Comparison of ENCODE assay signal across 8 cellular contexts in the genomic region with DNA sequence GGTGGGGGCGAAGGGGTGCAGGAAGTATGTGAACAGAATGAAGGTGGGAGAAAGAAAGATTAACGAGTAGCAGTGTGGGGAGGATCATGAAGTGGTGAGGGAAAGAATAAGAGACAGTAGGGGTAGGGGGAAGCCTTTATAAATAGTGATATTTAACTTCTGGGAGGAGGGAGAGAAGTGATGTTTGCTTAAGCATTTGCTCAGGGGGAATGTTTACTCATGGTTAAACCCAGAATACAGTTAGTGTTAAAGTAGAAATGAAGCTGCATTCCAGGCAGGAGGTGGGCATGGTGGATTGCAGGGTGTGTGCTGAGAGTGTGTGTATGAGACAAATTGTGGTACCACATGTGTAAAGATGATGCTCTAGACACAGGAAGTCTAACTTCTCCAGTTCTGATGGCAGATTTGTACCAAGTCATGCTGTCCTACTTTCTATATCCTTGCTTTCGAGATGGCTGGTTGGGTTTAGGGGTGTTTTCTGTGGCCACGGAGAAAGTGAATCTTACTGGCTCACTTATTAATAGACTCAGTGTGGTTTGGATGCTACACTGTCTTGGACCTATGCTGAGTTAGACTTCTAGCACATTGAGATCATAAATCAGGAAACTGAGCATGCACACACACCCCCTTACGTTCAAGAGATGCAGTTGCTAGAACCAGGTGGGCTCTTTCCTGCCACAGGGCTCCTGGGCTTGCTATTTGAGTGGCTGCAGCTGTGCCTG. TPM values are rescaled to one million over a fixed set of nuclear protein-coding genes. Genes with fewer than 3 reads are reported as not detected.
DNase-seq lines count a peak whose midpoint lies in the region; ATAC-seq and TF ChIP-seq lines count a peak whose summit lies in the region.

No MANE protein-coding gene starts in this region.

- H3K4me1 Mint-ChIP-seq in activated naive CD8-positive, alpha-beta T cell treated with anti-CD3 and anti-CD28 coated beads for 36 hours, result peaks cover 8% of the 10 kb centered on the region

- no peaks in the 10 kb centered on the region for H3K36me3 Mint-ChIP-seq in activated naive CD8-positive, alpha-beta T cell treated with anti-CD3 and anti-CD28 coated beads for 36 hours

- no peak overlapping the region for H3K27ac Mint-ChIP-seq in activated naive CD8-positive, alpha-beta T cell treated with anti-CD3 and anti-CD28 coated beads for 36 hours

- DNase-seq in DMS153 treated with DMSO at 0.1 percent for 48 hours (lab: John Stamatoyannopoulos, UW; ENCODE audit: unreplicated experiment) (peak; percentile 31), mucosa of gallbladder (ENCODE audit: low spot score) (no peak), middle frontal gyrus (ENCODE audit: extremely low spot score, low spot score) (no peak), WERI-Rb-1 (no peak), midbrain (lab: John Stamatoyannopoulos, UW) (no peak)
- DNase-seq in activated naive CD8-positive, alpha-beta T cell treated with anti-CD3 and anti-CD28 coated beads for 36 hours, result peak; percentile 18

- no peaks in the 10 kb centered on the region for H3K9me3 Mint-ChIP-seq in activated naive CD8-positive, alpha-beta T cell treated with anti-CD3 and anti-CD28 coated beads for 36 hours

- peak; percentile 68 for ATAC-seq in GM21360 (IDR thresholded peaks at IDR 0.05; ENCODE audit: unreplicated experiment)
- peak; percentile 33 for ATAC-seq in HG03575 (IDR thresholded peaks at IDR 0.05; ENCODE audit: extremely low read depth, insufficient number of reproducible peaks, low FRiP score, unreplicated experiment)

- no peaks in the 10 kb centered on the region for H3K27me3 ChIP-seq in WERI-Rb-1 (ENCODE audit: insufficient read depth, low read depth, severe bottlenecking)

- TF ChIP-seq CTCF in WERI-Rb-1 (IDR thresholded peaks at IDR 0.05; ENCODE audit: low read depth, low read length), result no peak

- H3K27me3 Mint-ChIP-seq in activated naive CD8-positive, alpha-beta T cell treated with anti-CD3 and anti-CD28 coated beads for 36 hours, result no peaks in the 10 kb centered on the region

- H3K4me3 ChIP-seq in WERI-Rb-1 (ENCODE audit: low read depth, low read length), result no peak overlapping the region

- no peak overlapping the region for H3K4me3 Mint-ChIP-seq in activated naive CD8-positive, alpha-beta T cell treated with anti-CD3 and anti-CD28 coated beads for 36 hours

- no peak overlapping the region for H3K27ac ChIP-seq in WERI-Rb-1

- no peaks in the 10 kb centered on the region for H3K36me3 ChIP-seq in WERI-Rb-1

- H3K9me3 ChIP-seq in WERI-Rb-1 (ENCODE audit: severe bottlenecking), result no peaks in the 10 kb centered on the region

RNA-seq across cellular contexts. Expression of gene DNMBP, which starts 10.6 kb away (rescaled TPM):
- total RNA-seq in activated naive CD8-positive, alpha-beta T cell treated with anti-CD3 and anti-CD28 coated beads for 36 hours, result 1 to 10 TPM; 2.2 to 2.3 TPM
- total RNA-seq in mucosa of gallbladder, result 31.8 TPM

Comparison
In these comparisons a context has a peak if more than half of its experiments do, and no peak if none do; other contexts are left out.
1. DNase-seq: peak in DMS153 treated with DMSO at 0.1 percent for 48 hours (single experiment) and activated naive CD8-positive, alpha-beta T cell treated with anti-CD3 and anti-CD28 coated beads for 36 hours (single experiment); none in mucosa of gallbladder (single experiment), middle frontal gyrus (single experiment), WERI-Rb-1 (single experiment) and midbrain (single experiment).